7 cellular contexts compared by ENCODE assay signal in genomic region chr17:21692704-21693065, GRCh38. TPM values are rescaled to one million over a fixed set of nuclear protein-coding genes. Genes with fewer than 3 reads are reported as not detected.
"Had no signal": no experiment of that assay in that cellular context is flagged by ENCODE, and none has a peak within 500 bp of the region (broad histone marks: within the 10 kb centered on the region; RNA-seq: fewer than 3 reads in every experiment).

No MANE protein-coding gene starts in this region.

RNA-seq across cellular contexts. Expression of gene KCNJ18, which starts 0.4 kb away (rescaled TPM):
- total RNA-seq: HT-29, NCI-H460, PC-9, Peyer's patch, Right ventricle myocardium superior, RPMI7951, SJSA1 had no signal
